Comparison of ENCODE assay signal across 16 cellular contexts in genomic region chr12:46452776-46453175, GRCh38.
DNase-seq lines count a peak whose midpoint lies in the region; ATAC-seq and TF ChIP-seq lines count a peak whose summit lies in the region.
"Had no signal": no experiment of that assay in that cellular context is flagged by ENCODE, and none has a peak within 500 bp of the region (broad histone marks: within the 10 kb centered on the region; RNA-seq: fewer than 3 reads in every experiment).

No MANE protein-coding gene starts in this region.

- no peak overlapping the region for H3K27ac ChIP-seq in breast epithelium
- H3K27ac ChIP-seq in mammary epithelial cell (ENCODE audit: insufficient read depth, low read depth, low read length), result peak overlapping the region; percentile 89
- H3K27ac ChIP-seq in psoas muscle, result peak overlapping the region; percentile 74
- no peak overlapping the region for H3K27ac ChIP-seq in naive thymus-derived CD4-positive, alpha-beta T cell (ENCODE audit: low read depth, low read length)
- H3K27ac ChIP-seq in neural progenitor cell, result no peak overlapping the region
- H3K27ac ChIP-seq: Peyer's patch had no signal

- dilution Hi-C loops in mammary epithelial cell (cut with HindIII; ENCODE audit: low sequenced_read_pairs), result no loop called here

- H3K27ac Mint-ChIP-seq in MCF 10A (ENCODE audit: low read depth, unreplicated experiment) (peak overlapping the region; percentile 90), neural progenitor cell (no peak overlapping the region)
- peak overlapping the region in 2 of 9 donors; percentile 13 for H3K27ac Mint-ChIP-seq in naive thymus-derived CD4-positive, alpha-beta T cell

- H3K79me2 ChIP-seq in mammary epithelial cell (ENCODE audit: insufficient read depth, low read length) (no peaks in the 10 kb centered on the region), neural progenitor cell (ENCODE audit: low read depth) (no peaks in the 10 kb centered on the region)

- H3K27me3 Mint-ChIP-seq in MCF 10A (ENCODE audit: insufficient read depth, unreplicated experiment) (no peaks in the 10 kb centered on the region), neural progenitor cell (ENCODE audit: insufficient read depth, low read depth) (peaks cover 3% of the 10 kb centered on the region)
- H3K27me3 Mint-ChIP-seq in naive thymus-derived CD4-positive, alpha-beta T cell, result peaks cover 0 to 3% (median 0%) of the 10 kb centered on the region in 5 donors

- no peaks in the 10 kb centered on the region for H3K36me3 Mint-ChIP-seq in MCF 10A (ENCODE audit: insufficient read depth, unreplicated experiment)
- H3K36me3 Mint-ChIP-seq in naive thymus-derived CD4-positive, alpha-beta T cell, result peaks cover 0 to 28% (median 0%) of the 10 kb centered on the region in 5 donors
- H3K36me3 Mint-ChIP-seq in neural progenitor cell, result no peaks in the 10 kb centered on the region

- in situ Hi-C loops in mammary epithelial cell (cut with MboI; ENCODE audit: low sequenced_read_pairs in 2 of 2), result no loop called here

- intact Hi-C loops in MCF 10A (cut with micrococcal nuclease), result no loop called here
- intact Hi-C loops in breast epithelium (cut with DNase I; ENCODE audit: low total_unique reads), result no loop called here
- intact Hi-C loops in mammary epithelial cell (cut with micrococcal nuclease), result loop anchor here (1.0 to 5.0 kb wide), 3 partner anchors 40 to 185 kb away; partner anchors contain the start of gene SLC38A1
- intact Hi-C loops in psoas muscle (cut with DNase I), result loop anchor here in 1 of 2 donors (5.0 kb wide), 1 partner anchor 80 kb away; the partner anchor contains the start of gene SLC38A2
- intact Hi-C loops in naive thymus-derived CD4-positive, alpha-beta T cell (cut with micrococcal nuclease), result loop anchor here (10.0 kb wide), 2 partner anchors 212 to 762 kb away; no protein-coding TSS in a partner anchor

- 8% methylated on average over 1 of the region's 1 CpG for whole genome bisulfite sequencing in mammary epithelial cell (ENCODE audit: low coverage, missing lambda C conversion rate)
- WGBS in psoas muscle, 3 donors, result 33 to 78% (median 73%) methylated on average over 1 of the region's 1 CpG

- CTCF ChIA-PET in MCF 10A (lab: Yijun Ruan, JAX) (interaction anchor here (0.6 kb wide), 1 partner anchor 70 kb away, joined by 3 read pairs; no protein-coding TSS in a partner anchor), mammary epithelial cell (lab: Charles Lee; ENCODE audit: low non-redundant PET) (no interaction called here)
- CTCF ChIA-PET in naive thymus-derived CD4-positive, alpha-beta T cell (lab: Charles Lee), result interaction anchor here (0.6 kb wide), 1 partner anchor 61 kb away, joined by 3 read pairs; no protein-coding TSS in a partner anchor

- TF ChIP-seq POLR2A in breast epithelium (IDR thresholded peaks at IDR 0.05), result no peak

- H2AFZ ChIP-seq in mammary epithelial cell (ENCODE audit: low read depth, low read length), result no peak overlapping the region
- H2AFZ ChIP-seq in neural progenitor cell (replicated peaks), result no peak overlapping the region

- POLR2A ChIA-PET in MCF 10A (lab: Yijun Ruan, JAX), result interaction anchor here (0.8 to 4.8 kb wide), 21 partner anchors 11 to 224 kb away, joined by 3 to 38 read pairs (median 4); no protein-coding TSS in a partner anchor
- POLR2A ChIA-PET in naive thymus-derived CD4-positive, alpha-beta T cell (lab: Charles Lee), result no interaction called here

- DNase-seq in MCF 10A (ENCODE audit: unreplicated experiment) (no peak), breast epithelium (ENCODE audit: low spot score in 2 of 2) (no peak), mammary epithelial cell (peak; percentile 62), psoas muscle (no peak), cerebellum (ENCODE audit: low spot score) (no peak), neural progenitor cell (ENCODE audit: low spot score) (no peak)
- DNase-seq in naive thymus-derived CD4-positive, alpha-beta T cell, result no peak
- DNase-seq: CD4-positive, CD25-positive, alpha-beta regulatory T cell; DMS79 treated with DMSO at 0.1 percent for 48 hours; GOT3; NCI-H1417; NCI-H1930; NCI-H2171 treated with DMSO at 0.1 percent for 48 hours; NCI-H82; Peyer's patch had no signal

- H3K4me1 ChIP-seq in breast epithelium (peaks cover 0 to 7% of the 10 kb centered on the region in 2 donors), mammary epithelial cell (ENCODE audit: insufficient read depth, low read length) (peaks cover 61% of the 10 kb centered on the region), psoas muscle (peaks cover 53% of the 10 kb centered on the region), neural progenitor cell (peaks cover 10% of the 10 kb centered on the region)
- H3K4me1 ChIP-seq in naive thymus-derived CD4-positive, alpha-beta T cell (ENCODE audit: control insufficient read depth in 2 of 2, insufficient read depth in 2 of 2, low read length in 2 of 2), result peaks cover 0 to 43% of the 10 kb centered on the region in 2 donors

- H3K4me2 ChIP-seq in mammary epithelial cell (ENCODE audit: insufficient read depth, low read depth, low read length) (peak overlapping the region; percentile 46), neural progenitor cell (no peak overlapping the region)

- ATAC-seq in psoas muscle, result no peak
- no peak for ATAC-seq in naive thymus-derived CD4-positive, alpha-beta T cell
- no peak for ATAC-seq in HG03139 (IDR thresholded peaks at IDR 0.05; ENCODE audit: unreplicated experiment)

- TF ChIP-seq CTCF in MCF 10A (IDR thresholded peaks at IDR 0.05; ENCODE audit: unreplicated experiment) (no peak), breast epithelium (IDR thresholded peaks at IDR 0.05) (no peak), mammary epithelial cell (conservative IDR thresholded peaks at IDR 0.05 in 1 of 2, IDR thresholded peaks at IDR 0.05 in 1 of 2; ENCODE audit: extremely low read depth in 1 of 2, insufficient read depth in 1 of 2, low read depth in 1 of 2, low read length in 2 of 2) (no peak), psoas muscle (IDR thresholded peaks at IDR 0.05) (no peak), neural progenitor cell (IDR thresholded peaks at IDR 0.05) (no peak)

- H3K9ac ChIP-seq in mammary epithelial cell (ENCODE audit: insufficient read depth, low read length) (no peak overlapping the region), neural progenitor cell (no peak overlapping the region)

- no peaks in the 10 kb centered on the region for H4K20me1 ChIP-seq in mammary epithelial cell (ENCODE audit: insufficient read depth, low read length)
- no peaks in the 10 kb centered on the region for H4K20me1 ChIP-seq in neural progenitor cell (ENCODE audit: low read depth)

- no peaks in the 10 kb centered on the region for H3F3A ChIP-seq in neural progenitor cell (ENCODE audit: low read depth)

- H3K4me3 ChIP-seq in breast epithelium (no peak overlapping the region), mammary epithelial cell (replicated peaks in 1 of 3; ENCODE audit: insufficient read depth in 1 of 3, low read depth in 2 of 3, low read length in 3 of 3) (no peak overlapping the region), psoas muscle (no peak overlapping the region), neural progenitor cell (no peak overlapping the region)
- no peak overlapping the region for H3K4me3 ChIP-seq in naive thymus-derived CD4-positive, alpha-beta T cell (ENCODE audit: low read length)
- H3K4me3 ChIP-seq: Peyer's patch had no signal

- H3K27me3 ChIP-seq in breast epithelium (no peaks in the 10 kb centered on the region), mammary epithelial cell (ENCODE audit: insufficient read depth, low read length) (no peaks in the 10 kb centered on the region), psoas muscle (ENCODE audit: insufficient read depth in 3 of 3, low read length in 2 of 3) (no peaks in the 10 kb centered on the region), neural progenitor cell (no peaks in the 10 kb centered on the region)
- H3K27me3 ChIP-seq in naive thymus-derived CD4-positive, alpha-beta T cell (ENCODE audit: control insufficient read depth in 2 of 2, insufficient read depth in 2 of 2, low read length in 2 of 2), result no peaks in the 10 kb centered on the region
- H3K27me3 ChIP-seq: Peyer's patch had no signal

- H3K4me3 Mint-ChIP-seq in MCF 10A (ENCODE audit: unreplicated experiment) (no peak overlapping the region), neural progenitor cell (no peak overlapping the region)
- no peak overlapping the region for H3K4me3 Mint-ChIP-seq in naive thymus-derived CD4-positive, alpha-beta T cell
- H3K4me3 Mint-ChIP-seq: CD4-positive, CD25-positive, alpha-beta regulatory T cell had no signal

- BruUV-seq in MCF 10A (replicated peaks; lab: Mats Ljungman, UMichigan) (no TSS peak), mammary epithelial cell (replicated peaks; lab: Mats Ljungman, UMichigan) (no TSS peak)

- H3K36me3 ChIP-seq in breast epithelium (no peaks in the 10 kb centered on the region), mammary epithelial cell (ENCODE audit: insufficient read depth, low read length) (no peaks in the 10 kb centered on the region), psoas muscle (ENCODE audit: insufficient read depth in 1 of 2, low read depth in 1 of 2) (no peaks in the 10 kb centered on the region), neural progenitor cell (no peaks in the 10 kb centered on the region)
- H3K36me3 ChIP-seq in naive thymus-derived CD4-positive, alpha-beta T cell (ENCODE audit: control insufficient read depth in 2 of 3, insufficient read depth in 3 of 3, low read length in 3 of 3), result no peaks in the 10 kb centered on the region
- H3K36me3 ChIP-seq: Peyer's patch had no signal

- H3K9me3 ChIP-seq in breast epithelium, result no peaks in the 10 kb centered on the region
- H3K9me3 ChIP-seq in mammary epithelial cell (replicated peaks; ENCODE audit: insufficient read depth, low read length), result no peaks in the 10 kb centered on the region
- H3K9me3 ChIP-seq in psoas muscle, result no peaks in the 10 kb centered on the region
- no peaks in the 10 kb centered on the region for H3K9me3 ChIP-seq in naive thymus-derived CD4-positive, alpha-beta T cell (ENCODE audit: control insufficient read depth in 2 of 3, low read length in 3 of 3)
- no peaks in the 10 kb centered on the region for H3K9me3 ChIP-seq in neural progenitor cell (ENCODE audit: low read depth)
- H3K9me3 ChIP-seq: Peyer's patch had no signal

- peaks cover 65% of the 10 kb centered on the region for H3K4me1 Mint-ChIP-seq in MCF 10A (ENCODE audit: insufficient read depth, unreplicated experiment)
- H3K4me1 Mint-ChIP-seq in naive thymus-derived CD4-positive, alpha-beta T cell, result peaks cover 40 to 70% (median 64%) of the 10 kb centered on the region in 7 donors
- peaks cover 9% of the 10 kb centered on the region for H3K4me1 Mint-ChIP-seq in neural progenitor cell

- H3K9me3 Mint-ChIP-seq in MCF 10A (ENCODE audit: unreplicated experiment) (no peaks in the 10 kb centered on the region), neural progenitor cell (no peaks in the 10 kb centered on the region)
- peaks cover 0 to 5% (median 0%) of the 10 kb centered on the region in 11 donors for H3K9me3 Mint-ChIP-seq in naive thymus-derived CD4-positive, alpha-beta T cell
- H3K9me3 Mint-ChIP-seq: CD4-positive, CD25-positive, alpha-beta regulatory T cell had no signal

Comparison
In these comparisons a context has a peak if more than half of its experiments do, and no peak if none do; other contexts are left out.
1. H3K27ac ChIP-seq: peak in mammary epithelial cell (single experiment) and psoas muscle (single experiment); none in breast epithelium (0 of 2), naive thymus-derived CD4-positive, alpha-beta T cell (single experiment) and neural progenitor cell (single experiment).
2. intact Hi-C loops: an anchor here in mammary epithelial cell (1.0 to 5.0 kb wide) and naive thymus-derived CD4-positive, alpha-beta T cell (10.0 kb wide); none called in MCF 10A and breast epithelium.